ENCODE assay signal across 8 cellular contexts in genomic region chr7:17941171-17941490, GRCh38. TPM values are rescaled to one million over a fixed set of nuclear protein-coding genes. Genes with fewer than 3 reads are reported as not detected.
DNase-seq lines count a peak whose midpoint lies in the region; ATAC-seq, FAIRE-seq and TF ChIP-seq lines count a peak whose summit lies in the region.

No MANE protein-coding gene starts in this region.

- H3K79me2 ChIP-seq in keratinocyte (ENCODE audit: control insufficient read depth, insufficient read depth, low read length) = peaks cover 36% of the 10 kb centered on the region

- DNase-seq in HuH-7 (ENCODE audit: low spot score) (peak; percentile 24), adipocyte (ENCODE audit: low read depth) (peak; percentile 21), keratinocyte (ENCODE audit: low read depth, low spot score) (no peak), stomach (no peak), 8988T (no peak)
- no peak for DNase-seq in activated CD8-positive, alpha-beta memory T cell treated with anti-CD3 and anti-CD28 coated beads for 24 hours

- H2AFZ ChIP-seq in keratinocyte (ENCODE audit: control insufficient read depth, low read length) = peak overlapping the region; percentile 67

- H3K4me2 ChIP-seq in BLaER1 (peak overlapping the region; percentile 81), keratinocyte (ENCODE audit: control insufficient read depth, extremely low read depth, insufficient read depth, low read depth, low read length) (peak overlapping the region; percentile 70)

- no peak for TF ChIP-seq EP300 in stomach (IDR thresholded peaks at IDR 0.05)

- no peak for FAIRE-seq in keratinocyte (lab: Jason Lieb, UNC)

- H3K9me3 ChIP-seq in BLaER1 (no peaks in the 10 kb centered on the region), adipocyte (ENCODE audit: control insufficient read depth, low read length) (no peaks in the 10 kb centered on the region), keratinocyte (ENCODE audit: control insufficient read depth, low read depth, low read length) (no peaks in the 10 kb centered on the region), stomach (no peaks in the 10 kb centered on the region)

- H3K9ac ChIP-seq in BLaER1 = peak overlapping the region; percentile 92
- peak overlapping the region; percentile 99 for H3K9ac ChIP-seq in adipocyte (ENCODE audit: low read length)
- H3K9ac ChIP-seq in keratinocyte (ENCODE audit: control insufficient read depth, extremely low read depth, insufficient read depth, low read length) = peak overlapping the region; percentile 95

- H3K9me1 ChIP-seq in keratinocyte (ENCODE audit: control insufficient read depth, extremely low read depth, insufficient read depth, low read length) = no peaks in the 10 kb centered on the region

- WGBS in stomach, 5 donors = 16 to 39% (median 25%) methylated on average over 5 of the region's 5 CpGs

- no peak for TF ChIP-seq CTCF in keratinocyte (optimal IDR thresholded peaks at IDR 0.05 in 1 of 3, IDR thresholded peaks at IDR 0.05 in 1 of 3, conservative IDR thresholded peaks at IDR 0.05 in 1 of 3; ENCODE audit: extremely low read depth in 1 of 3, insufficient read depth in 2 of 3, low read length in 3 of 3)
- no peak for TF ChIP-seq CTCF in stomach (IDR thresholded peaks at IDR 0.05)

- H3K27ac ChIP-seq in BLaER1 (peak overlapping the region; percentile 90), keratinocyte (ENCODE audit: control insufficient read depth, insufficient read depth, low read length) (peak overlapping the region; percentile 93), stomach (peak overlapping the region in 4 of 5 donors; percentile 85 to 97 (median 96))

- intact Hi-C loops in stomach (cut with DNase I; ENCODE audit: low total_unique reads) = no loop called here

- H3K4me3 ChIP-seq in BLaER1 (peak overlapping the region; percentile 90), adipocyte (ENCODE audit: low read length) (peak overlapping the region; percentile 97), keratinocyte (ENCODE audit: control insufficient read depth in 2 of 3, extremely low read depth in 1 of 3, insufficient read depth in 2 of 3, low read depth in 1 of 3, low read length in 3 of 3) (peak overlapping the region; percentile 80 to 92 (median 80)), stomach (peak overlapping the region; percentile 58 to 87 (median 82))

- dilution Hi-C loops in keratinocyte (cut with MboI; ENCODE audit: extremely low pct_ligation_motif_present, low sequenced_read_pairs) = no loop called here

- no peak for TF ChIP-seq POLR2A in stomach (IDR thresholded peaks at IDR 0.05)

- H3K27me3 ChIP-seq in BLaER1 (no peaks in the 10 kb centered on the region), adipocyte (replicated peaks; ENCODE audit: control insufficient read depth, insufficient read depth, low read length) (no peaks in the 10 kb centered on the region), keratinocyte (ENCODE audit: control insufficient read depth, extremely low read depth, insufficient read depth, low read length) (no peaks in the 10 kb centered on the region), stomach (no peaks in the 10 kb centered on the region)

- no peaks in the 10 kb centered on the region for H3K36me3 ChIP-seq in BLaER1
- no peaks in the 10 kb centered on the region for H3K36me3 ChIP-seq in adipocyte (ENCODE audit: control insufficient read depth, insufficient read depth, low read length, severe bottlenecking)
- no peaks in the 10 kb centered on the region for H3K36me3 ChIP-seq in keratinocyte (ENCODE audit: control insufficient read depth in 2 of 2, extremely low read depth in 1 of 2, insufficient read depth in 2 of 2, low read length in 2 of 2)
- no peaks in the 10 kb centered on the region for H3K36me3 ChIP-seq in stomach

- ATAC-seq in HG03460 (IDR thresholded peaks at IDR 0.05; ENCODE audit: unreplicated experiment) = no peak

- H3K4me1 ChIP-seq in BLaER1 (peaks cover 30% of the 10 kb centered on the region), adipocyte (ENCODE audit: control insufficient read depth, insufficient read depth, low read length) (peaks cover 24% of the 10 kb centered on the region), keratinocyte (ENCODE audit: control insufficient read depth, extremely low read depth, insufficient read depth, low read length) (peaks cover 29% of the 10 kb centered on the region), stomach (peaks cover 15 to 43% (median 28%) of the 10 kb centered on the region in 4 donors)

- H4K20me1 ChIP-seq in BLaER1 = 0 out of 2 replicates have a peak, but pooled peaks cover 4% of the 10 kb centered on the region
- H4K20me1 ChIP-seq in keratinocyte (ENCODE audit: control insufficient read depth, extremely low read depth, insufficient read depth, low read length) = no peaks in the 10 kb centered on the region

RNA-seq across cellular contexts. Expression of gene SNX13, which starts 0.8 kb away (rescaled TPM):
- polyA plus RNA-seq in keratinocyte (14.6 to 22.6 TPM (median 18.0 TPM) in 3 replicates), stomach (1 to 10 TPM; 6.0 to 7.2 (median 6.8) TPM)
- 26.9 TPM for polyA plus RNA-seq in keratinocyte (2011; ENCODE audit: low read depth)
- 7.5 and 17.4 TPM in 2 replicates for polyA plus RNA-seq in keratinocyte (2011; cell fraction: cytosol; rRNA removed)
- 22.6 and 29.3 TPM in 2 replicates for polyA plus RNA-seq in keratinocyte (2011; cell fraction: nucleus; rRNA removed)
- polyA plus RNA-seq in keratinocyte (2012; ENCODE audit: low replicate concordance) = 15.4 and 15.7 TPM in 2 replicates
- 8.3 to 36.9 TPM (median 17.7 TPM) in 3 replicates for polyA minus RNA-seq in keratinocyte
- polyA minus RNA-seq in keratinocyte (2011; cell fraction: cytosol; rRNA and poly(A)+ RNA removed) = 10.0 TPM
- polyA minus RNA-seq in keratinocyte (2011; cell fraction: nucleus; rRNA and poly(A)+ RNA removed) = 30.3 and 56.2 TPM in 2 replicates
- 100 to 1,000 TPM in 2 of 5 donors, 10 to 100 TPM in 3; 26.8 to 115 (median 43.7) TPM for total RNA-seq in stomach

Comparison
In these comparisons a context has a peak if more than half of its experiments do, and no peak if none do; other contexts are left out.
1. DNase-seq: peak in HuH-7 (single experiment) and adipocyte (single experiment); none in keratinocyte (single experiment), stomach (single experiment), 8988T (single experiment) and activated CD8-positive, alpha-beta memory T cell treated with anti-CD3 and anti-CD28 coated beads for 24 hours (single experiment).
2. Peak in every context shown above with its lines, with median percentiles within 50 percentile points of each other: H3K27ac ChIP-seq, H3K4me3 ChIP-seq and H3K9ac ChIP-seq.